ENCODE assay signal across 8 cellular contexts in genomic region chr19:52857378-52858191, GRCh38. TPM values are rescaled to one million over a fixed set of nuclear protein-coding genes. Genes with fewer than 3 reads are reported as not detected.
A peak's percentile ranks its signal among the peaks of the same experiment; 100 is the strongest.
DNase-seq lines count a peak whose midpoint lies in the region; ATAC-seq and TF ChIP-seq lines count a peak whose summit lies in the region.
"Not testable (repeated sequence)": the region's sequence is repeated elsewhere in the genome, so short reads cannot be mapped to it uniquely, and the experiment has no call there.

Gene ZNF468, minus strand, starts transcription at chr19:52857619. Its CDS starts 3,347 bp downstream, at chr19:52854272.

- not testable (repeated sequence) for H3K4me1 ChIP-seq in foreskin keratinocyte

- peak within 1 kb of the TSS; percentile 36 for H3K27ac Mint-ChIP-seq in nephron progenitor cell

- H3K4me1 Mint-ChIP-seq in nephron progenitor cell = peaks cover 30% of the 10 kb centered on the region

- H3K4me3 ChIP-seq in LNCaP clone FGC (ENCODE audit: low read depth, low read length) = peak within 1 kb of the TSS; percentile 81

- peak within 1 kb of the TSS; percentile 90 for H3K4me3 Mint-ChIP-seq in nephron progenitor cell

- DNase-seq in ELF-1 (ENCODE audit: low read depth, low spot score) (peak; percentile 92), H4 (ENCODE audit: low spot score) (peak; percentile 19), LNCaP clone FGC (ENCODE audit: low read depth) (peak; percentile 26), SK-MEL-5 (ENCODE audit: low read depth, low spot score) (peak; percentile 53), foreskin keratinocyte (peak; percentile 20 to 36), nephron progenitor cell (peak; percentile 75)
- DNase-seq in activated naive CD4-positive, alpha-beta T cell (lab: John Stamatoyannopoulos, UW) = peak; percentile 43 to 55 (median 46)
- peak; percentile 57 for DNase-seq in stimulated activated naive CD4-positive, alpha-beta T cell treated with Interleukin-2 at 50 U/mL for 16 hours (lab: John Stamatoyannopoulos, UW)

- not testable (repeated sequence) for TF ChIP-seq CTCF in LNCaP clone FGC (IDR thresholded peaks at IDR 0.05; ENCODE audit: control insufficient read depth, extremely low read depth, insufficient read depth); nephron progenitor cell (IDR thresholded peaks at IDR 0.05)
- TF ChIP-seq CTCF in foreskin keratinocyte (conservative IDR thresholded peaks at IDR 0.05) = peak; percentile 10

- H3K27me3 Mint-ChIP-seq in nephron progenitor cell (ENCODE audit: low read depth, poor library complexity) = peaks cover 10% of the 10 kb centered on the region

- H3K36me3 Mint-ChIP-seq in nephron progenitor cell (ENCODE audit: low read depth) = peaks cover 26% of the 10 kb centered on the region

- peak within 1 kb of the TSS; percentile 58 for H3K27ac ChIP-seq in foreskin keratinocyte

- not testable (repeated sequence) for H3K9me3 Mint-ChIP-seq in nephron progenitor cell

- H3K27me3 ChIP-seq in foreskin keratinocyte = not testable (repeated sequence)

- in situ Hi-C loops in SK-MEL-5 (cut with HindIII; ENCODE audit: low pct_unique_long_range_greater_than_20kb, low sequenced_read_pairs) = not testable (repeated sequence)

- ATAC-seq in foreskin keratinocyte = peak; percentile 95

RNA-seq across cellular contexts. Expression of gene ZNF468, which starts in this region (rescaled TPM):
- 9.4 and 12.7 TPM in 2 replicates for total RNA-seq in H4 (2014; rRNA removed; shearing (Covaris generic))
- 19.1 and 22.7 TPM in 2 replicates for total RNA-seq in SK-MEL-5 (2014; rRNA removed; shearing (Covaris generic))
- 12.0 and 12.1 TPM in 2 replicates for polyA plus RNA-seq in SK-MEL-5 (2015; cell fraction: cytosol; rRNA removed)
- 11.8 and 17.0 TPM in 2 replicates for polyA plus RNA-seq in SK-MEL-5 (2015; cell fraction: nucleus; rRNA removed)
- total RNA-seq in foreskin keratinocyte = 12.5 and 18.8 TPM in 2 replicates
- polyA plus RNA-seq in foreskin keratinocyte = 3.7 and 3.8 TPM in 2 replicates

Comparison
In these comparisons a context has a peak if more than half of its experiments do, and no peak if none do; other contexts are left out.
1. Peak in every context shown above with its lines: DNase-seq, ATAC-seq, H3K4me3 ChIP-seq and H3K27ac ChIP-seq.
2. DNase-seq: peak in every context shown above with its lines; median percentile 92 in ELF-1; 75 in nephron progenitor cell; 57 in stimulated activated naive CD4-positive, alpha-beta T cell treated with Interleukin-2 at 50 U/mL for 16 hours; 53 in SK-MEL-5; 46 in activated naive CD4-positive, alpha-beta T cell; 28 in foreskin keratinocyte; 26 in LNCaP clone FGC; 19 in H4.